Comparison of ENCODE assay signal across 8 cellular contexts in genomic region chr14:99972748-99973466, GRCh38.
DNase-seq lines count a peak whose midpoint lies in the region; ATAC-seq, FAIRE-seq and TF ChIP-seq lines count a peak whose summit lies in the region.

No MANE protein-coding gene starts in this region.

- peak overlapping the region in 5 of 6 donors; percentile 39 to 89 (median 66) for H3K27ac Mint-ChIP-seq in naive B cell

- H3K27me3 ChIP-seq in HUES64 (ENCODE audit: insufficient read depth, low read length): peaks cover 41% of the 10 kb centered on the region
- H3K27me3 ChIP-seq in bronchial epithelial cell (ENCODE audit: control insufficient read depth, insufficient read depth, low read length): peaks cover 3% of the 10 kb centered on the region

- H3K27me3 Mint-ChIP-seq in naive B cell: peaks cover 35 to 48% (median 45%) of the 10 kb centered on the region in 3 donors

- H3K36me3 Mint-ChIP-seq in naive B cell: peaks cover 0 to 8% of the 10 kb centered on the region in 2 donors

- no peak overlapping the region for H3K27ac ChIP-seq in HUES64 (ENCODE audit: low read depth, low read length)

- H3K36me3 ChIP-seq in HUES64 (ENCODE audit: insufficient read depth, low read length): no peaks in the 10 kb centered on the region
- no peaks in the 10 kb centered on the region for H3K36me3 ChIP-seq in bronchial epithelial cell (ENCODE audit: control insufficient read depth, insufficient read depth, low read length)

- peaks cover 0 to 2% (median 0%) of the 10 kb centered on the region in 7 donors for H3K9me3 Mint-ChIP-seq in naive B cell

- H3K4me1 Mint-ChIP-seq in naive B cell: peaks cover 8 to 11% (median 8%) of the 10 kb centered on the region in 3 donors

- H3K9me3 ChIP-seq in HUES64 (ENCODE audit: insufficient read depth, low read depth, low read length): peaks cover 5% of the 10 kb centered on the region; the same call in 1 of the 2 replicates

- ATAC-seq in naive B cell (ENCODE audit: low read depth in 2 of 2) (no peak), HG03039 (IDR thresholded peaks at IDR 0.05; ENCODE audit: unreplicated experiment) (no peak), HG03135 (IDR thresholded peaks at IDR 0.05; ENCODE audit: unreplicated experiment) (no peak), GM19328 (IDR thresholded peaks at IDR 0.05; ENCODE audit: unreplicated experiment) (no peak)

- DNase-seq in AG09309 (ENCODE audit: low read depth): no peak
- no peak for DNase-seq in bronchial epithelial cell (ENCODE audit: low read depth)
- DNase-seq in naive B cell: no peak
- DNase-seq in NCI-H146 (lab: John Stamatoyannopoulos, UW): no peak

- peak overlapping the region; percentile 92 for H3K4me3 ChIP-seq in AG09309 (ENCODE audit: control insufficient read depth, low read depth, low read length)
- H3K4me3 ChIP-seq in HUES64 (ENCODE audit: low read length): peak overlapping the region; percentile 61
- peak overlapping the region; percentile 83 for H3K4me3 ChIP-seq in bronchial epithelial cell (ENCODE audit: low read depth, low read length)

- H3K9ac ChIP-seq in HUES64 (ENCODE audit: low read depth, low read length): no peak overlapping the region

- H3K4me3 Mint-ChIP-seq in naive B cell: peak overlapping the region; percentile 82 to 95 (median 90)

- 67% methylated on average over 11 of the region's 11 CpGs for WGBS in HUES64

- TF ChIP-seq CTCF in AG09309 (IDR thresholded peaks at IDR 0.05; ENCODE audit: control insufficient read depth, insufficient read depth, low read depth, low read length, missing control alignments) (no peak), bronchial epithelial cell (IDR thresholded peaks at IDR 0.05; ENCODE audit: insufficient read depth, low read length, severe bottlenecking) (no peak)

- 0 out of 2 replicates have a peak, but pooled peaks cover 13% of the 10 kb centered on the region for H3K4me1 ChIP-seq in HUES64 (ENCODE audit: insufficient read depth, low read length)

- no peak for FAIRE-seq in bronchial epithelial cell (lab: Jason Lieb, UNC)
